Comparison of ENCODE assay signal across 16 cellular contexts in genomic region chr14:75602527-75602926, GRCh38. TPM values are rescaled to one million over a fixed set of nuclear protein-coding genes. Genes with fewer than 3 reads are reported as not detected.
DNase-seq lines count a peak whose midpoint lies in the region; ATAC-seq, FAIRE-seq and TF ChIP-seq lines count a peak whose summit lies in the region.
"Had no signal": no experiment of that assay in that cellular context is flagged by ENCODE, and none has a peak within 500 bp of the region (broad histone marks: within the 10 kb centered on the region; RNA-seq: fewer than 3 reads in every experiment).

No MANE protein-coding gene starts in this region.

- no peaks in the 10 kb centered on the region for H3K36me3 ChIP-seq in right lobe of liver

- peak overlapping the region; percentile 94 for H3K27ac Mint-ChIP-seq in dendritic cell treated with granulocyte-macrophage colony-stimulating factor and Interleukin-4, amounts not matched to agents 40 ng/mL and 50 ng/mL, for 4 days

- H3K4me1 ChIP-seq in A549 (peaks cover 15% of the 10 kb centered on the region), right lobe of liver (peaks cover 0 to 19% (median 2%) of the 10 kb centered on the region in 4 donors)

- H3K27ac ChIP-seq in A549 = peak overlapping the region in 1 of 2 experiments; percentile 4; a peak in 1 of 6 replicates
- peak overlapping the region in 1 of 3 donors; percentile 11 for H3K27ac ChIP-seq in right lobe of liver
- H3K27ac ChIP-seq: GM23248 had no signal

- TF ChIP-seq EP300 in A549 (IDR thresholded peaks at IDR 0.05) (no peak), Ishikawa (IDR thresholded peaks at IDR 0.05; ENCODE audit: borderline replicate concordance) (no peak)

- no peak for TF ChIP-seq CTCF in A549 (IDR thresholded peaks at IDR 0.05)
- TF ChIP-seq CTCF in right lobe of liver (IDR thresholded peaks at IDR 0.05) = no peak

- H3K4me2 ChIP-seq in A549 = peak overlapping the region; percentile 28

- no peak overlapping the region for H3K4me3 Mint-ChIP-seq in dendritic cell treated with granulocyte-macrophage colony-stimulating factor and Interleukin-4, amounts not matched to agents 40 ng/mL and 50 ng/mL, for 4 days
- H3K4me3 Mint-ChIP-seq: CD4-positive, CD25-positive, alpha-beta regulatory T cell had no signal

- H3K4me3 ChIP-seq in A549 (no peak overlapping the region), right lobe of liver (peak overlapping the region in 1 of 3 donors; percentile 2)
- H3K4me3 ChIP-seq: BLaER1 treated with 17β-estradiol and CSF1 and Interleukin-3, amounts not matched to agents 10 nM and 100 nM; GM12878; GM23248 had no signal

- H3K36me3 Mint-ChIP-seq in dendritic cell treated with granulocyte-macrophage colony-stimulating factor and Interleukin-4, amounts not matched to agents 40 ng/mL and 50 ng/mL, for 4 days (ENCODE audit: low read depth) = peaks cover 48% of the 10 kb centered on the region

- TF ChIP-seq POLR2A in A549 (IDR thresholded peaks at IDR 0.05; ENCODE audit: low read length) (no peak), right lobe of liver (IDR thresholded peaks at IDR 0.05) (no peak)

- CTCF ChIA-PET in A549 (lab: Yijun Ruan, JAX) = interaction anchor here (0.8 to 1.9 kb wide), 2 partner anchors 42 to 52 kb away, joined by 3 to 6 read pairs; no protein-coding TSS in a partner anchor

- whole genome bisulfite sequencing in A549 (ENCODE audit: missing lambda C conversion rate) = 17% methylated on average over 3 of the region's 3 CpGs
- WGBS in right lobe of liver (ENCODE audit: insufficient coverage, low coverage, low lambda C conversion rate, missing lambda C conversion rate) = 8% methylated on average over 3 of the region's 3 CpGs

- H3K9me3 ChIP-seq in A549 (peaks cover 15% of the 10 kb centered on the region), right lobe of liver (no peaks in the 10 kb centered on the region)

- POLR2A ChIA-PET in A549 (lab: Yijun Ruan, JAX) = no interaction called here

- H3K27me3 Mint-ChIP-seq in dendritic cell treated with granulocyte-macrophage colony-stimulating factor and Interleukin-4, amounts not matched to agents 40 ng/mL and 50 ng/mL, for 4 days = no peaks in the 10 kb centered on the region

- no peaks in the 10 kb centered on the region for H3K27me3 ChIP-seq in right lobe of liver
- H3K27me3 ChIP-seq: BLaER1 treated with 17β-estradiol and CSF1 and Interleukin-3, amounts not matched to agents 10 nM and 100 nM had no signal

- ATAC-seq in A549 (no peak), right lobe of liver (peak; percentile 9 to 69 (median 55))
- ATAC-seq: GM12878, HCT116 had no signal

- no peak for FAIRE-seq in A549 (lab: Jason Lieb, UNC)
- FAIRE-seq: GM12878, H54 had no signal

- peaks cover 85% of the 10 kb centered on the region for H3K4me1 Mint-ChIP-seq in dendritic cell treated with granulocyte-macrophage colony-stimulating factor and Interleukin-4, amounts not matched to agents 40 ng/mL and 50 ng/mL, for 4 days (ENCODE audit: low read depth)

- DNase-seq in A549 (ENCODE audit: low read depth in 1 of 2, low spot score in 1 of 2) (no peak), right lobe of liver (no peak), epidermal melanocyte (ENCODE audit: insufficient read length, low spot score) (no peak), NCI-H526 treated with DMSO at 0.1 percent for 48 hours (lab: John Stamatoyannopoulos, UW) (no peak), DMS79 (lab: John Stamatoyannopoulos, UW) (no peak)
- DNase-seq: 8988T; ACHN; CD4-positive, CD25-positive, alpha-beta regulatory T cell; DMS53; GM23248 had no signal

- intact Hi-C loops in dendritic cell treated with granulocyte-macrophage colony-stimulating factor and Interleukin-4, amounts not matched to agents 40 ng/mL and 50 ng/mL, for 4 days (cut with micrococcal nuclease) = no loop called here
- intact Hi-C loops in right lobe of liver (cut with DNase I) = no loop called here

- peaks cover 17% of the 10 kb centered on the region for H3K9me3 Mint-ChIP-seq in dendritic cell treated with granulocyte-macrophage colony-stimulating factor and Interleukin-4, amounts not matched to agents 40 ng/mL and 50 ng/mL, for 4 days

- no peak for TF ChIP-seq RAD21 in A549 (conservative IDR thresholded peaks at IDR 0.05 in 1 of 2, IDR thresholded peaks at IDR 0.05 in 1 of 2)
- no peak for TF ChIP-seq RAD21 in Ishikawa (IDR thresholded peaks at IDR 0.05; ENCODE audit: low read depth)

TF ChIP-seq in A549, 52 proteins besides CTCF, POLR2A, EP300 and RAD21:
- no peak for TF ChIP-seq FOXS1 (CRISPR knock-in tag; IDR thresholded peaks at IDR 0.05)
- no peak for TF ChIP-seq SREBF2 (IDR thresholded peaks at IDR 0.05)
- TF ChIP-seq ESRRA (IDR thresholded peaks at IDR 0.05; ENCODE audit: borderline replicate concordance, low read length) = no peak
- TF ChIP-seq CEBPB (IDR thresholded peaks at IDR 0.05) = peak; percentile 64 to 80
- no peak for TF ChIP-seq CBX2 (IDR thresholded peaks at IDR 0.05; ENCODE audit: borderline replicate concordance, low read depth)

TF ChIP-seq in Ishikawa, 13 proteins besides CTCF, POLR2A, EP300 and RAD21:
- no peak for TF ChIP-seq NFIC (IDR thresholded peaks at IDR 0.05)
- TF ChIP-seq MAX (IDR thresholded peaks at IDR 0.05) = no peak
- TF ChIP-seq CREB1 (IDR thresholded peaks at IDR 0.05; ENCODE audit: low read depth) = no peak
- TF ChIP-seq CEBPB (IDR thresholded peaks at IDR 0.05) = 0 out of 2 replicates have a peak, but pooled peaks have one; percentile 31

RNA-seq across cellular contexts. Expression of gene FLVCR2, which starts 24.1 kb away (rescaled TPM):
- polyA plus RNA-seq in A549 (2011; rRNA removed) = 3.8 and 4.7 TPM in 2 replicates
- polyA plus RNA-seq in A549 (2012; cell fraction: cytosol; rRNA removed) = 1.4 and 1.9 TPM in 2 replicates
- 2.8 and 3.2 TPM in 2 replicates for polyA plus RNA-seq in A549 (2012; cell fraction: nucleus; rRNA removed)
- polyA plus RNA-seq in A549 (2017; fragmentation: RNase III; extraction: RNeasy Plus Mini Kit Qiagen cat#74134 plus additional on column Dnase treatment) = 3.1 to 3.9 TPM (median 3.6 TPM) in 3 replicates
- polyA minus RNA-seq in A549 (2011; rRNA and poly(A)+ RNA removed) = 4.6 and 6.8 TPM in 2 replicates
- total RNA-seq in right lobe of liver = 10 to 100 TPM; 17.0 to 42.8 (median 27.8) TPM
- total RNA-seq: GM23248 had no signal

RNA-seq across cellular contexts. Expression of gene ERG28, which starts 58.1 kb away (rescaled TPM):
- 22.3 and 23.4 TPM in 2 replicates for polyA plus RNA-seq in A549 (2011; rRNA removed)
- polyA plus RNA-seq in A549 (2012; cell fraction: cytosol; rRNA removed) = 16.1 and 20.7 TPM in 2 replicates
- 5.2 and 9.2 TPM in 2 replicates for polyA plus RNA-seq in A549 (2012; cell fraction: nucleus; rRNA removed)
- polyA plus RNA-seq in A549 (2017; fragmentation: RNase III; extraction: RNeasy Plus Mini Kit Qiagen cat#74134 plus additional on column Dnase treatment) = 14.0 to 19.1 TPM (median 18.8 TPM) in 3 replicates
- polyA minus RNA-seq in A549 (2011; rRNA and poly(A)+ RNA removed) = 7.6 and 10.4 TPM in 2 replicates
- 10 to 100 TPM in 5 of 6 experiments, 1 to 10 TPM in 1; 7.9 to 31.5 (median 20.1) TPM for total RNA-seq in right lobe of liver

RNA-seq across cellular contexts. Expression of gene TTLL5, which starts 58.5 kb away (rescaled TPM):
- polyA plus RNA-seq in A549 (2011; rRNA removed) (23.7 and 36.7 TPM in 2 replicates), A549 (2017; fragmentation: RNase III; extraction: RNeasy Plus Mini Kit Qiagen cat#74134 plus additional on column Dnase treatment) (18.4 to 19.7 TPM (median 18.8 TPM) in 3 replicates)
- polyA plus RNA-seq in A549 (2012; cell fraction: cytosol; rRNA removed) = 8.1 and 10.1 TPM in 2 replicates
- 10.1 and 15.5 TPM in 2 replicates for polyA plus RNA-seq in A549 (2012; cell fraction: nucleus; rRNA removed)
- polyA minus RNA-seq in A549 (2011; rRNA and poly(A)+ RNA removed) = 37.3 and 38.7 TPM in 2 replicates
- total RNA-seq in right lobe of liver = 10 to 100 TPM in 4 of 6 experiments, 1 to 10 TPM in 2; 7.4 to 13.8 (median 11.9) TPM

Comparison
In these comparisons a context has a peak if more than half of its experiments do, and no peak if none do; other contexts are left out.
1. ATAC-seq: peak in right lobe of liver (4 of 4); none in A549 (0 of 2).